8 cellular contexts compared by ENCODE assay signal in genomic region chr13:19633340-19634128, GRCh38. TPM values are rescaled to one million over a fixed set of nuclear protein-coding genes. Genes with fewer than 3 reads are reported as not detected.
DNase-seq lines count a peak whose midpoint lies in the region; ATAC-seq, FAIRE-seq and TF ChIP-seq lines count a peak whose summit lies in the region.

TSS of gene MPHOSPH8 (plus strand) at chr13:19633659. CDS start at chr13:19633749, 90 bp downstream.

- peak within 1 kb of the TSS; percentile 66 to 88 (median 82) for H3K27ac ChIP-seq in BLaER1 treated with 17β-estradiol and CSF1 and Interleukin-3, amounts not matched to agents 10 nM and 100 nM
- peak within 1 kb of the TSS; percentile 77 for H3K27ac ChIP-seq in HepG2 (ENCODE audit: extremely low read length, insufficient read depth, low read length)

- DNase-seq in NCI-H748 (lab: John Stamatoyannopoulos, UW; ENCODE audit: unreplicated experiment) (peak; percentile 100), dermis blood vessel endothelial cell (peak; percentile 97), HepG2 (ENCODE audit: low spot score) (peak; percentile 88)
- peak; percentile 85 to 92 for DNase-seq in activated CD4-positive, alpha-beta T cell treated with anti-CD3 and anti-CD28 coated beads, Interleukin-2, amount 50 U/mL, for 24 hours (ENCODE audit: low read depth in 1 of 2, low spot score in 1 of 2)
- peak; percentile 91 for DNase-seq in stimulated activated CD4-positive, alpha-beta T cell treated with anti-CD3 and anti-CD28 coated beads, Interleukin-4, amount 100 ng/mL, for 1 hour

- TF ChIP-seq CTCF in HepG2 (CRISPR knock-in tag; IDR thresholded peaks at IDR 0.05): peak; percentile 19

- TF ChIP-seq EP300 in HepG2 (IDR thresholded peaks at IDR 0.05; ENCODE audit: low read depth in 2 of 2, low read length in 2 of 2): no peak
- TF ChIP-seq EP300 in HepG2 (CRISPR knock-in tag; IDR thresholded peaks at IDR 0.05; ENCODE audit: borderline replicate concordance): no peak

- intact Hi-C loops in HepG2 (cut with micrococcal nuclease; ENCODE audit: unreplicated experiment): loop anchor here (1.0 to 5.0 kb wide), 2 partner anchors 31 to 46 kb away; no protein-coding TSS in a partner anchor

- no peak for TF ChIP-seq RAD21 in HepG2 (CRISPR knock-in tag; IDR thresholded peaks at IDR 0.05)

- no peak within 1 kb of the TSS for H2AFZ ChIP-seq in HepG2 (ENCODE audit: low read length)

- H3K36me3 ChIP-seq in BLaER1 treated with 17β-estradiol and CSF1 and Interleukin-3, amounts not matched to agents 10 nM and 100 nM: peaks cover 0 to 30% (median 23%) of the 10 kb centered on the region in 11 experiments; a peak in 20 of 22 replicates
- peaks cover 2 to 16% of the 10 kb centered on the region in 2 experiments; a peak in 2 of 5 replicates for H3K36me3 ChIP-seq in HepG2 (replicated peaks in 1 of 2; ENCODE audit: control insufficient read depth in 1 of 2, insufficient read depth in 2 of 2, low read length in 2 of 2)

- H3K79me2 ChIP-seq in HepG2 (ENCODE audit: insufficient read depth, low read length): peaks cover 39% of the 10 kb centered on the region

- ATAC-seq in GM19351 (IDR thresholded peaks at IDR 0.05; ENCODE audit: unreplicated experiment): peak; percentile 96
- ATAC-seq in HG03521 (IDR thresholded peaks at IDR 0.05; ENCODE audit: unreplicated experiment): peak; percentile 98
- ATAC-seq in HepG2: peak; percentile 98

- peak within 1 kb of the TSS; percentile 81 to 92 (median 86) for H3K9ac ChIP-seq in BLaER1 treated with 17β-estradiol and CSF1 and Interleukin-3, amounts not matched to agents 10 nM and 100 nM
- H3K9ac ChIP-seq in HepG2 (ENCODE audit: insufficient read depth, low read depth, low read length): peak within 1 kb of the TSS; percentile 82

- CTCF ChIA-PET in HepG2 (lab: Yijun Ruan, JAX; ENCODE audit: low intra/inter-chr PET ratio, low total read pairs): no interaction called here

- WGBS in HepG2 (ENCODE audit: low lambda C conversion rate): under 1% methylated on average over 62 of the region's 68 CpGs

- POLR2A ChIA-PET in HepG2 (lab: Yijun Ruan, JAX): interaction anchor here (0.5 to 2.3 kb wide), 10 partner anchors 10 to 925 kb away, joined by 3 to 14 read pairs (median 4); no protein-coding TSS in a partner anchor

- H3K9me3 ChIP-seq in BLaER1 treated with 17β-estradiol and CSF1 and Interleukin-3, amounts not matched to agents 10 nM and 100 nM (replicated peaks in 1 of 11): peaks cover 3 to 23% (median 20%) of the 10 kb centered on the region in 11 experiments; a peak in 19 of 22 replicates
- no peaks in the 10 kb centered on the region for H3K9me3 ChIP-seq in HepG2 (ENCODE audit: low read length)

- peak; percentile 53 to 69 for TF ChIP-seq POLR2A in HepG2 (IDR thresholded peaks at IDR 0.05; ENCODE audit: insufficient read depth in 1 of 2, low read depth in 2 of 2, low read length in 2 of 2)

- H3K27me3 ChIP-seq in BLaER1 treated with 17β-estradiol and CSF1 and Interleukin-3, amounts not matched to agents 10 nM and 100 nM: no peaks in the 10 kb centered on the region
- H3K27me3 ChIP-seq in HepG2 (ENCODE audit: control insufficient read depth in 1 of 2, insufficient read depth in 2 of 2, low read length in 2 of 2): peaks cover 0 to 4% of the 10 kb centered on the region in 2 experiments; a peak in 1 of 5 replicates

- peak within 1 kb of the TSS; percentile 79 to 95 (median 91) for H3K4me2 ChIP-seq in BLaER1 treated with 17β-estradiol and CSF1 and Interleukin-3, amounts not matched to agents 10 nM and 100 nM
- peak within 1 kb of the TSS; percentile 89 for H3K4me2 ChIP-seq in HepG2 (ENCODE audit: low read depth, low read length)

- peak within 1 kb of the TSS; percentile 71 to 93 (median 86) for H3K4me3 ChIP-seq in BLaER1 treated with 17β-estradiol and CSF1 and Interleukin-3, amounts not matched to agents 10 nM and 100 nM
- peak within 1 kb of the TSS; percentile 88 to 92 (median 88) for H3K4me3 ChIP-seq in HepG2 (replicated peaks in 1 of 3; ENCODE audit: insufficient read depth in 1 of 3, low read depth in 2 of 3, low read length in 3 of 3)

- BruUV-seq in HepG2 (replicated peaks; lab: Mats Ljungman, UMichigan): no TSS peak

- in situ Hi-C loops in HepG2 (cut with HindIII; ENCODE audit: extremely low pct_ligation_motif_present, low pct_unique_long_range_greater_than_20kb): no loop called here

- peaks cover 16 to 30% (median 21%) of the 10 kb centered on the region in 10 experiments for H3K4me1 ChIP-seq in BLaER1 treated with 17β-estradiol and CSF1 and Interleukin-3, amounts not matched to agents 10 nM and 100 nM
- peaks cover 29% of the 10 kb centered on the region for H3K4me1 ChIP-seq in HepG2 (ENCODE audit: insufficient read depth, low read length)

- peak; percentile 4 for FAIRE-seq in HepG2 (lab: Jason Lieb, UNC)

- peaks cover 21 to 46% (median 34%) of the 10 kb centered on the region in 11 experiments; a peak in 18 of 22 replicates for H4K20me1 ChIP-seq in BLaER1 treated with 17β-estradiol and CSF1 and Interleukin-3, amounts not matched to agents 10 nM and 100 nM
- peaks cover 3% of the 10 kb centered on the region; the same call in 1 of the 2 replicates for H4K20me1 ChIP-seq in HepG2 (ENCODE audit: insufficient read depth, low read length)

TF ChIP-seq in HepG2, 621 proteins besides CTCF, POLR2A, EP300 and RAD21 (continues in another document):
- no peak; the same call in 1 of the 2 replicates for TF ChIP-seq ZNF160 (CRISPR knock-in tag; IDR thresholded peaks at IDR 0.05)
- no peak for TF ChIP-seq ZNF484 (CRISPR knock-in tag; IDR thresholded peaks at IDR 0.05; ENCODE audit: borderline replicate concordance, low read depth)
- TF ChIP-seq NFE2L1 (CRISPR knock-in tag; IDR thresholded peaks at IDR 0.05; ENCODE audit: borderline replicate concordance): no peak
- 0 out of 2 replicates have a peak, but pooled peaks have one; percentile 14 for TF ChIP-seq ATF3 (CRISPR knock-in tag; IDR thresholded peaks at IDR 0.05)
- TF ChIP-seq ZNF549 (CRISPR knock-in tag; IDR thresholded peaks at IDR 0.05): no peak
- TF ChIP-seq ZBTB14 (CRISPR knock-in tag; IDR thresholded peaks at IDR 0.05): no peak
- no peak for TF ChIP-seq DZIP1 (CRISPR knock-in tag; IDR thresholded peaks at IDR 0.05)
- TF ChIP-seq ZNF292 (CRISPR knock-in tag; IDR thresholded peaks at IDR 0.05; ENCODE audit: borderline replicate concordance, low read depth): peak; percentile 84

RNA-seq across cellular contexts. Expression of gene MPHOSPH8, which starts in this region (rescaled TPM):
- total RNA-seq in dermis blood vessel endothelial cell (15.0 and 18.8 TPM in 2 replicates), HepG2 (2016; rRNA removed; fragmentation: Illumina TruSeq; extraction: Trizol) (20.9 and 27.6 TPM in 2 replicates)
- 5.8 and 6.9 TPM in 2 replicates for total RNA-seq in HepG2 (2016; cell fraction: cytosol; rRNA removed; fragmentation: Illumina TruSeq; extraction: Trizol; ENCODE audit: low read depth)
- total RNA-seq in HepG2 (2016; cell fraction: insoluble cytoplasmic fraction; rRNA removed; fragmentation: Illumina TruSeq; extraction: Trizol): 20.3 and 27.2 TPM in 2 replicates
- total RNA-seq in HepG2 (2016; cell fraction: membrane; rRNA removed; fragmentation: Illumina TruSeq; extraction: Trizol): 9.7 and 10.4 TPM in 2 replicates
- total RNA-seq in HepG2 (2016; cell fraction: nucleus; rRNA removed; fragmentation: Illumina TruSeq; extraction: Trizol): 18.4 and 21.3 TPM in 2 replicates
- 17.3 and 17.8 TPM in 2 replicates for polyA plus RNA-seq in HepG2 (2011; rRNA removed)
- 6.9 and 9.8 TPM in 2 replicates for polyA plus RNA-seq in HepG2 (2011; cell fraction: cytosol; rRNA removed)
- 25.9 and 34.4 TPM in 2 replicates for polyA plus RNA-seq in HepG2 (2011; cell fraction: nucleus; rRNA removed)
- 26.5 and 26.8 TPM in 2 replicates for polyA plus RNA-seq in HepG2 (2012)
- 1.7 and 2.0 TPM in 2 replicates for polyA plus RNA-seq in HepG2 (2016; cell fraction: cytosol; fragmentation: Illumina TruSeq; extraction: Trizol; ENCODE audit: low read depth)
- polyA plus RNA-seq in HepG2 (2016; cell fraction: insoluble cytoplasmic fraction; fragmentation: Illumina TruSeq; extraction: Trizol; ENCODE audit: low read depth): 26.1 and 27.7 TPM in 2 replicates
- polyA plus RNA-seq in HepG2 (2016; cell fraction: membrane; fragmentation: Illumina TruSeq; extraction: Trizol; ENCODE audit: low read depth): 3.9 and 4.4 TPM in 2 replicates
- 40.7 and 42.0 TPM in 2 replicates for polyA plus RNA-seq in HepG2 (2016; cell fraction: nucleus; fragmentation: Illumina TruSeq; extraction: Trizol; ENCODE audit: insufficient read depth, low read depth)
- 3.8 and 8.2 TPM in 2 replicates for polyA minus RNA-seq in HepG2 (2011; rRNA and poly(A)+ RNA removed; ENCODE audit: low replicate concordance)
- 4.9 and 8.0 TPM in 2 replicates for polyA minus RNA-seq in HepG2 (2011; cell fraction: cytosol; rRNA and poly(A)+ RNA removed)
- 19.4 and 29.7 TPM in 2 replicates for polyA minus RNA-seq in HepG2 (2011; cell fraction: nucleus; rRNA and poly(A)+ RNA removed)

Comparison
In these comparisons a context has a peak if more than half of its experiments do, and no peak if none do; other contexts are left out.
1. Peak in every context shown above with its lines: DNase-seq, ATAC-seq, H3K4me3 ChIP-seq and H3K27ac ChIP-seq.